ENCODE assay signal across 10 cellular contexts in the genomic region with DNA sequence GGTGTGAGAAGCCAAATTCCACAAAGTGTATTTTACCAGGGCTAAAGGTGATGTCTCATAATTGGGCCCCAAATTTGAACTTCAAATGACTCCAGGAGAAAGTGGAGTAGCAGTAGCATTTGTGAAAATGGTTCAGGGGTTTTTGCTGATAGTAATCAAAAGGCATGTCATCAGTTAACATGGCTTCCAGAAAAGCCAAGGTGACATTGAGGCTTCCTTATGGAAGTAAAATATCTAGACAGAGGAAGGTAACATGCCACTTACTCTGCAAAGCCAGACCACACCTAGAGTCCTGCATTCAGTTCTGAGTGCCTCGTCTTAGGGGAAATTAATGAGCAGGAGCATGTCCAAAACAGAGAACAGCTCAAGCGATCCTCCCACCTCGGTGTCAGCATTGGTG. TPM values are rescaled to one million over a fixed set of nuclear protein-coding genes. Genes with fewer than 3 reads are reported as not detected.
"Had no signal": no experiment of that assay in that cellular context is flagged by ENCODE, and none has a peak within 500 bp of the region (broad histone marks: within the 10 kb centered on the region; RNA-seq: fewer than 3 reads in every experiment).

No MANE protein-coding gene starts in this region.

- H3K4me3 Mint-ChIP-seq: IgD-negative memory B cell had no signal

- DNase-seq: GM23248, GOT3, H7, KG1 had no signal

- H3K27ac Mint-ChIP-seq: IgD-negative memory B cell had no signal

- FAIRE-seq: HepG2 had no signal

- H3K9me3 Mint-ChIP-seq: IgD-negative memory B cell had no signal

- H3K4me3 ChIP-seq: GM23248, HAP-1 had no signal

- H3K36me3 Mint-ChIP-seq: IgD-negative memory B cell had no signal

- H3K27ac ChIP-seq: GM23248 had no signal

- H3K9me3 ChIP-seq: HAP-1 had no signal

- H2AFZ ChIP-seq: GM23248 had no signal

- ATAC-seq: HCT116, HepG2 had no signal

RNA-seq across cellular contexts. Expression of a gene that starts 2.6 kb away (rescaled TPM):
- total RNA-seq: GM23248, H4, HepG2, HT1080 had no signal
